8 cellular contexts compared by ENCODE assay signal in the genomic region with DNA sequence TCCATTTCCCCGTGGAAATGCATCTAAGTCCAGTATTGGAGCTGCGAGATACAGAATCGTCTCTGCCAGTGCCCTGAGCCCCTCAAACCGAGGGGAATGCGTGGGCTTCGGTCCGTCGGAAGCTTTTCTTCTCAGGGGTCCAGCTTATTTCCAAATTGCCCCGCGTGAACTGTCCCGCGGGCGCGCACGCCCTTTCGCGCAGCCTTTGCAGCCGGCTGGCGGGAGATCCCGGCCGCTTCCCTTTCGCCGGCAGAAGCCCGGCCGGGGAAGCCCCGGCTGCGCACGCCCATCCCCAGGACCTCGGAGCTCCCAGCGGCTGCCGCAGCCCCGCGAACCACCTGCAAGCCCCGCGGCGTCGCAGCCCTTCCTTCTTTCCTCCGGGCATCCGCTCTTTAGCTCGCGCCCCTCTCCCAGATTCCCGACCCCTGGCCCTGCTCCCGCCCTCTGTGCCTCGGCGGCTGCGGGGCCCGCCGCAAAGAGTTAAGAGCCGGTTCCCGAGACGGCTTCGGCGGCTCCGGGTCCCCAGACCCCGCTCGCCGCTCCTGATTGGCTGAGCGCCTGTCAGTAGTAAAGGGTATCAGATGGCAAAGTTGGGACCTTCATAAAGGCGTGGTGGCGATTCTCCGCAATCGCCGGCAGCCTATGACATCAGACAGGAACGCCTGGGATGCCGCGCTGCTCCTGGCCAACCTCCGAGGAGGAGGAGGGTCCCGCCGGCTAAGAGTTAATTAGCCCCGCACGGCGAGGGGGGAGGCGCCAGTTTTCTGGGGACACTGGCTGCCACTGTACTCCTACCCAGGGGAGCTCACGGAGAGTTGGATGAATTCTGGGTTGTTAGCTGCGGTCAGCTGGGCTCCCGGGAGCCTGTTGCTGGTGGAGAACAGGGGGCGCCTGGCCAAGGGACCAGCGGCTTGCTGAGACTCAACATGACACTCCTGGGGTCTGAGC. TPM values are rescaled to one million over a fixed set of nuclear protein-coding genes. Genes with fewer than 3 reads are reported as not detected.
DNase-seq lines count a peak whose midpoint lies in the region; ATAC-seq and TF ChIP-seq lines count a peak whose summit lies in the region.

A gene with protein sequence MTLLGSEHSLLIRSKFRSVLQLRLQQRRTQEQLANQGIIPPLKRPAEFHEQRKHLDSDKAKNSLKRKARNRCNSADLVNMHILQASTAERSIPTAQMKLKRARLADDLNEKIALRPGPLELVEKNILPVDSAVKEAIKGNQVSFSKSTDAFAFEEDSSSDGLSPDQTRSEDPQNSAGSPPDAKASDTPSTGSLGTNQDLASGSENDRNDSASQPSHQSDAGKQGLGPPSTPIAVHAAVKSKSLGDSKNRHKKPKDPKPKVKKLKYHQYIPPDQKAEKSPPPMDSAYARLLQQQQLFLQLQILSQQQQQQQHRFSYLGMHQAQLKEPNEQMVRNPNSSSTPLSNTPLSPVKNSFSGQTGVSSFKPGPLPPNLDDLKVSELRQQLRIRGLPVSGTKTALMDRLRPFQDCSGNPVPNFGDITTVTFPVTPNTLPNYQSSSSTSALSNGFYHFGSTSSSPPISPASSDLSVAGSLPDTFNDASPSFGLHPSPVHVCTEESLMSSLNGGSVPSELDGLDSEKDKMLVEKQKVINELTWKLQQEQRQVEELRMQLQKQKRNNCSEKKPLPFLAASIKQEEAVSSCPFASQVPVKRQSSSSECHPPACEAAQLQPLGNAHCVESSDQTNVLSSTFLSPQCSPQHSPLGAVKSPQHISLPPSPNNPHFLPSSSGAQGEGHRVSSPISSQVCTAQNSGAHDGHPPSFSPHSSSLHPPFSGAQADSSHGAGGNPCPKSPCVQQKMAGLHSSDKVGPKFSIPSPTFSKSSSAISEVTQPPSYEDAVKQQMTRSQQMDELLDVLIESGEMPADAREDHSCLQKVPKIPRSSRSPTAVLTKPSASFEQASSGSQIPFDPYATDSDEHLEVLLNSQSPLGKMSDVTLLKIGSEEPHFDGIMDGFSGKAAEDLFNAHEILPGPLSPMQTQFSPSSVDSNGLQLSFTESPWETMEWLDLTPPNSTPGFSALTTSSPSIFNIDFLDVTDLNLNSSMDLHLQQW (plus strand): TSS at position 628 of the 948 bp plus-strand sequence. CDS start 299 bp downstream, at position 927.

- peaks cover 21% of the 10 kb centered on the region; the same call in 1 of the 2 replicates for H3K27me3 ChIP-seq in SJCRH30

- TF ChIP-seq CTCF in GM12864 (IDR thresholded peaks at IDR 0.05; ENCODE audit: low read depth, low read length, missing control alignments), result no peak

- no peaks in the 10 kb centered on the region for H3K36me3 ChIP-seq in SJCRH30

- no peaks in the 10 kb centered on the region for H3K9me3 ChIP-seq in SJCRH30 (replicated peaks)

- DNase-seq in GM12864 (ENCODE audit: low read depth) (no peak), T1000 (lab: John Stamatoyannopoulos, UW) (peak; percentile 20), hepatic stellate cell (ENCODE audit: low spot score) (peak; percentile 79), sciatic nerve (ENCODE audit: low spot score) (peak; percentile 60), SJCRH30 (no peak), RPMI8226 (no peak), OCI-M1 (lab: John Stamatoyannopoulos, UW) (no peak)
- no peak for DNase-seq in activated CD8-positive, alpha-beta memory T cell treated with anti-CD3 and anti-CD28 coated beads for 24 hours

- no peak within 1 kb of the TSS for H3K27ac ChIP-seq in SJCRH30

- H3K4me3 ChIP-seq in GM12864 (ENCODE audit: low read depth, low read length) (peak within 1 kb of the TSS; percentile 28), SJCRH30 (no peak within 1 kb of the TSS)

- peak; percentile 73 for ATAC-seq in sciatic nerve

- intact Hi-C loops in sciatic nerve (cut with DNase I), result loop anchor here (10.0 kb wide), 2 partner anchors 401 to 439 kb away; no protein-coding TSS in a partner anchor

- H3K4me1 ChIP-seq in SJCRH30, result no peaks in the 10 kb centered on the region

RNA-seq across cellular contexts. Expression of the gene that starts here (rescaled TPM):
- total RNA-seq in sciatic nerve, result 2.1 TPM
- total RNA-seq in SJCRH30 (2014; rRNA removed; shearing (Covaris generic)), result 0.03 and 0.08 TPM in 2 replicates

Comparison
In these comparisons a context has a peak if more than half of its experiments do, and no peak if none do; other contexts are left out.
1. DNase-seq: peak in T1000 (single experiment), hepatic stellate cell (single experiment) and sciatic nerve (single experiment); none in GM12864 (single experiment), activated CD8-positive, alpha-beta memory T cell treated with anti-CD3 and anti-CD28 coated beads for 24 hours (single experiment), SJCRH30 (0 of 2), RPMI8226 (single experiment) and OCI-M1 (single experiment).